11 cellular contexts compared by ENCODE assay signal in genomic region chr5:168086104-168086610, GRCh38.
DNase-seq lines count a peak whose midpoint lies in the region; ATAC-seq and TF ChIP-seq lines count a peak whose summit lies in the region.
"Had no signal": no experiment of that assay in that cellular context is flagged by ENCODE, and none has a peak within 500 bp of the region (broad histone marks: within the 10 kb centered on the region; RNA-seq: fewer than 3 reads in every experiment).

No MANE protein-coding gene starts in this region.

- H3K36me3 Mint-ChIP-seq in activated CD4-positive, alpha-beta T cell treated with anti-CD3 and anti-CD28 coated beads, Interleukin-2, amount 10 ng/mL, durations not matched to agents 7 days and 5 days (ENCODE audit: low read depth), result no peaks in the 10 kb centered on the region

- peak; percentile 56 for TF ChIP-seq CTCF in RWPE2 (IDR thresholded peaks at IDR 0.05; ENCODE audit: poor library complexity, severe bottlenecking)
- no peak for TF ChIP-seq CTCF in tibial artery (IDR thresholded peaks at IDR 0.05)

- H3K4me3 Mint-ChIP-seq in activated CD4-positive, alpha-beta T cell treated with anti-CD3 and anti-CD28 coated beads, Interleukin-2, amount 10 ng/mL, durations not matched to agents 7 days and 5 days, result no peak overlapping the region
- H3K4me3 Mint-ChIP-seq: activated B cell treated with CpG ODN at 0.5 μM for 24 hours; central memory CD8-positive, alpha-beta T cell had no signal

- H3K4me3 ChIP-seq in H7 (ENCODE audit: insufficient read depth, low read depth, low read length), result no peak overlapping the region
- H3K4me3 ChIP-seq in RWPE2 (ENCODE audit: severe bottlenecking), result no peak overlapping the region
- H3K4me3 ChIP-seq in tibial artery, result no peak overlapping the region

- intact Hi-C loops in tibial artery (cut with DNase I; ENCODE audit: low total_unique reads), result no loop called here

- POLR2A ChIA-PET in activated CD4-positive, alpha-beta T cell treated with anti-CD3 and anti-CD28 coated beads, Interleukin-2, amount 10 ng/mL, durations not matched to agents 7 days and 5 days (lab: Charles Lee), result no interaction called here

- H3K9me3 ChIP-seq in RWPE2 (ENCODE audit: severe bottlenecking) (no peaks in the 10 kb centered on the region), tibial artery (no peaks in the 10 kb centered on the region)

- H3K4me1 ChIP-seq in RWPE2 (ENCODE audit: insufficient read depth, poor library complexity, severe bottlenecking) (peaks cover 4% of the 10 kb centered on the region), tibial artery (peaks cover 0 to 13% (median 7%) of the 10 kb centered on the region in 4 donors)

- H3K27ac ChIP-seq in RWPE2 (ENCODE audit: poor library complexity, severe bottlenecking) (no peak overlapping the region), tibial artery (no peak overlapping the region)
- H3K27ac ChIP-seq: KMS-11 had no signal

- in situ Hi-C loops in ACHN (cut with HindIII; ENCODE audit: low pct_ligation_motif_present, low pct_unique_long_range_greater_than_20kb, low sequenced_read_pairs), result no loop called here

- DNase-seq in ACHN (peak; percentile 74), H7 (peak; percentile 30), RWPE2 (ENCODE audit: low spot score) (no peak), left kidney (ENCODE audit: low read depth, low spot score) (peak; percentile 72), tibial artery (no peak)
- no peak for DNase-seq in activated CD4-positive, alpha-beta T cell treated with anti-CD3 and anti-CD28 coated beads, Interleukin-2, amount 10 ng/mL, durations not matched to agents 7 days and 5 days
- no peak for DNase-seq in stimulated activated naive CD4-positive, alpha-beta T cell treated with Interleukin-2 at 50 U/mL for 16 hours (lab: John Stamatoyannopoulos, UW)
- DNase-seq: activated B cell treated with CpG ODN at 0.5 μM for 24 hours had no signal

- peak; percentile 98 for ATAC-seq in RWPE2 (ENCODE audit: low read depth)
- no peak for ATAC-seq in HG02840 (IDR thresholded peaks at IDR 0.05; ENCODE audit: low FRiP score, unreplicated experiment)

- H3K36me3 ChIP-seq in H7 (replicated peaks; ENCODE audit: control insufficient read depth, insufficient read depth, low read length) (no peaks in the 10 kb centered on the region), RWPE2 (ENCODE audit: low read depth) (no peaks in the 10 kb centered on the region), tibial artery (no peaks in the 10 kb centered on the region)

- no peaks in the 10 kb centered on the region for H3K9me3 Mint-ChIP-seq in activated CD4-positive, alpha-beta T cell treated with anti-CD3 and anti-CD28 coated beads, Interleukin-2, amount 10 ng/mL, durations not matched to agents 7 days and 5 days
- H3K9me3 Mint-ChIP-seq: central memory CD8-positive, alpha-beta T cell had no signal

- no peak overlapping the region for H3K27ac Mint-ChIP-seq in activated CD4-positive, alpha-beta T cell treated with anti-CD3 and anti-CD28 coated beads, Interleukin-2, amount 10 ng/mL, durations not matched to agents 7 days and 5 days
- H3K27ac Mint-ChIP-seq: activated B cell treated with CpG ODN at 0.5 μM for 24 hours had no signal

- no peaks in the 10 kb centered on the region for H3K4me1 Mint-ChIP-seq in activated CD4-positive, alpha-beta T cell treated with anti-CD3 and anti-CD28 coated beads, Interleukin-2, amount 10 ng/mL, durations not matched to agents 7 days and 5 days
- H3K4me1 Mint-ChIP-seq: activated B cell treated with CpG ODN at 0.5 μM for 24 hours; central memory CD8-positive, alpha-beta T cell had no signal

- no peaks in the 10 kb centered on the region for H3K27me3 ChIP-seq in H7 (ENCODE audit: control insufficient read depth, insufficient read depth, low read length)
- no peaks in the 10 kb centered on the region for H3K27me3 ChIP-seq in RWPE2 (ENCODE audit: insufficient read depth, poor library complexity, severe bottlenecking)
- no peaks in the 10 kb centered on the region for H3K27me3 ChIP-seq in tibial artery

- CTCF ChIA-PET in activated CD4-positive, alpha-beta T cell treated with anti-CD3 and anti-CD28 coated beads, Interleukin-2, amount 10 ng/mL, durations not matched to agents 7 days and 5 days (lab: Charles Lee), result no interaction called here

- no peaks in the 10 kb centered on the region for H3K27me3 Mint-ChIP-seq in activated CD4-positive, alpha-beta T cell treated with anti-CD3 and anti-CD28 coated beads, Interleukin-2, amount 10 ng/mL, durations not matched to agents 7 days and 5 days
- H3K27me3 Mint-ChIP-seq: activated B cell treated with CpG ODN at 0.5 μM for 24 hours had no signal

Comparison
In these comparisons a context has a peak if more than half of its experiments do, and no peak if none do; other contexts are left out.
1. DNase-seq: peak in ACHN (single experiment), H7 (single experiment) and left kidney (single experiment); none in RWPE2 (single experiment), activated CD4-positive, alpha-beta T cell treated with anti-CD3 and anti-CD28 coated beads, Interleukin-2, amount 10 ng/mL, durations not matched to agents 7 days and 5 days (single experiment), stimulated activated naive CD4-positive, alpha-beta T cell treated with Interleukin-2 at 50 U/mL for 16 hours (single experiment) and tibial artery (0 of 2).